Comparison of ENCODE assay signal across 9 cellular contexts in the genomic region with DNA sequence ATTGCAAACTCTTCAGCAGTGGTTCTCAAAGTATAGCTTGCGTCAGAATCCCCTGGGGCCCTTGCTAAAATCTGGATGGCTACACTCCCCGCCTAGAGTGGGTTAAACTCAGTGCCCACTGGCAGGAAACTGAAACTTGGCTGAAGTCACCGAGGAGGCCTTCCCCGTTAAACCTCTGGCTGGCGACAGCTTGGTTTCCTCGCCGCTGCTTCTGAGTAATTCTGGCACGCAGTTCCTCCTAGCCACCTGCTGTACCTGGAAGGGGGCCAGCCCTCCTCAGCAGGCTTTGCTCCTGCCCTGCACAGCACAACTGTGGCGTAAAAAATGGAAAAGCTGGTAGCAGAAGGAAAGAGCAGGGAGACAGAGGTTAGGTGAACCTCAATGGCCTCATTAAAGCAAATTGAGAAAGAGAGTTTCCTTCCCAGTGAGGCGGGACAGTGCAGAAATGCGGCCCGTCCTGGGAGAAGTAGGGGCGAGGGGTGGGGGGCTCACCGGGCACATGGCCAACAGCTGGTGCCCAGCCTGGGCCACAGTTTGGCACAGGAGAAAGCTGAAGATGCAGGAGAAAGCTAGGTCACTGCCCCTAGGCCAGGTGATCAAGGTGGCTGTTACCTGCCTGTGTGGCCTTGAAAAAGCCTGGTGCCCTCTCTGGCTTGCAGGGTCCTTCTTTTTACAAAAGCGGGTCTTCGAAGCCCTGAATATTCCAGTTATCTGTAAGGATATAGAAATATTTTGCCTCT. TPM values are rescaled to one million over a fixed set of nuclear protein-coding genes. Genes with fewer than 3 reads are reported as not detected.
A peak's percentile ranks its signal among the peaks of the same experiment; 100 is the strongest.
DNase-seq lines count a peak whose midpoint lies in the region; ATAC-seq and FAIRE-seq lines count a peak whose summit lies in the region.
"Had no signal": no experiment of that assay in that cellular context is flagged by ENCODE, and none has a peak within 500 bp of the region (broad histone marks: within the 10 kb centered on the region; RNA-seq: fewer than 3 reads in every experiment).

No MANE protein-coding gene starts in this region.

- no peaks in the 10 kb centered on the region for H3K36me3 Mint-ChIP-seq in activated CD4-positive, alpha-beta memory T cell treated with anti-CD3 and anti-CD28 coated beads for 36 hours

- H3K9me3 Mint-ChIP-seq in activated CD4-positive, alpha-beta memory T cell treated with anti-CD3 and anti-CD28 coated beads for 36 hours: no peaks in the 10 kb centered on the region

- CTCF ChIA-PET in activated CD4-positive, alpha-beta memory T cell treated with anti-CD3 and anti-CD28 coated beads for 36 hours (lab: Charles Lee): no interaction called here

- POLR2A ChIA-PET in activated CD4-positive, alpha-beta memory T cell treated with anti-CD3 and anti-CD28 coated beads for 36 hours (lab: Charles Lee): no interaction called here

- H3K27ac Mint-ChIP-seq in activated CD4-positive, alpha-beta memory T cell treated with anti-CD3 and anti-CD28 coated beads for 36 hours: peak overlapping the region; percentile 87

- intact Hi-C loops in activated CD4-positive, alpha-beta memory T cell treated with anti-CD3 and anti-CD28 coated beads for 36 hours (cut with micrococcal nuclease): no loop called here

- H3K4me3 Mint-ChIP-seq in activated CD4-positive, alpha-beta memory T cell treated with anti-CD3 and anti-CD28 coated beads for 36 hours: peak overlapping the region; percentile 81

- H3K27me3 Mint-ChIP-seq in activated CD4-positive, alpha-beta memory T cell treated with anti-CD3 and anti-CD28 coated beads for 36 hours: peaks cover 11% of the 10 kb centered on the region

- no peak for FAIRE-seq in HTR-8/SVneo (lab: Jason Lieb, UNC)

- ATAC-seq in activated CD4-positive, CD25-positive, alpha-beta regulatory T cell treated with anti-CD3 and anti-CD28 coated beads, Interleukin-2, amount 50 U/mL, for 24 hours: peak; percentile 23 to 34
- peak; percentile 55 for ATAC-seq in HG02763 (IDR thresholded peaks at IDR 0.05; ENCODE audit: unreplicated experiment)

- DNase-seq in activated CD4-positive, CD25-positive, alpha-beta regulatory T cell treated with anti-CD3 and anti-CD28 coated beads, Interleukin-2, amount 50 U/mL, for 72 hours: no peak
- DNase-seq in NCI-H2029 (lab: John Stamatoyannopoulos, UW): peak; percentile 81
- peak; percentile 73 for DNase-seq in activated CD4-positive, alpha-beta memory T cell treated with anti-CD3 and anti-CD28 coated beads for 36 hours
- peak; percentile 33 for DNase-seq in epithelial cell of prostate (ENCODE audit: low read depth, low spot score)
- peak; percentile 68 for DNase-seq in occipital lobe (lab: John Stamatoyannopoulos, UW)
- DNase-seq in HTR-8/SVneo (ENCODE audit: insufficient read length, low spot score): no peak

- H3K4me1 Mint-ChIP-seq in activated CD4-positive, alpha-beta memory T cell treated with anti-CD3 and anti-CD28 coated beads for 36 hours (ENCODE audit: low read depth): peaks cover 41% of the 10 kb centered on the region

- H3K27ac ChIP-seq in epithelial cell of prostate: no peak overlapping the region
- H3K27ac ChIP-seq: C4-2B had no signal

RNA-seq across cellular contexts. Expression of a gene that starts 46.6 kb away (rescaled TPM):
- total RNA-seq in activated CD4-positive, alpha-beta memory T cell treated with anti-CD3 and anti-CD28 coated beads for 36 hours: 1 to 10 TPM; 1.1 to 1.3 TPM
- total RNA-seq in occipital lobe: 0.62 TPM

Comparison
In these comparisons a context has a peak if more than half of its experiments do, and no peak if none do; other contexts are left out.
1. DNase-seq: peak in NCI-H2029 (single experiment), activated CD4-positive, alpha-beta memory T cell treated with anti-CD3 and anti-CD28 coated beads for 36 hours (single experiment), epithelial cell of prostate (single experiment) and occipital lobe (single experiment); none in activated CD4-positive, CD25-positive, alpha-beta regulatory T cell treated with anti-CD3 and anti-CD28 coated beads, Interleukin-2, amount 50 U/mL, for 72 hours (single experiment) and HTR-8/SVneo (single experiment).